ENCODE assay signal across 19 cellular contexts in the genomic region with DNA sequence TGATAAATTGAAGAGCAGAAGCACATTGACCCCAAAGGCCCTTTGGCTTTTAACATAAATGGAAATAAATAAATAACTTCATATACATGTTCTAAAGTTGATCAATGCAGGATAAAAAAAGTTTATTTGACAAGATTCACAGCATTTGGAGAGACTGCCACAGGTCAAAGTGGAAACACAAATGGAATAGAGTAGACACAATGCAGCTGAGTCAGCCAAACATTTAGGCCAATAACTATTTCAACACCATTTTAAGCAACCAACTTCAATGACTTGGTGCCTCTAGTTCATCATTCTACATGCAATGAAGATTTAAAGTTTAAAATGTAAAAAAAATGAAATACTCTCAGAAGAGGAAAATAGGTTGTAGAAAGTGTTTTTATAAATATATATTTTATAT.
"Had no signal": no experiment of that assay in that cellular context is flagged by ENCODE, and none has a peak within 500 bp of the region (broad histone marks: within the 10 kb centered on the region; RNA-seq: fewer than 3 reads in every experiment).

No MANE protein-coding gene starts in this region.

- ATAC-seq: Panc1, PC-3 had no signal

- H3K9ac ChIP-seq: SK-N-SH had no signal

- DNase-seq: KBM-7, MV-4-11, NCI-H1048, NCI-H1105, NCI-H1436 treated with DMSO at 0.1 percent for 48 hours, NCI-H1694, NCI-H187 treated with DMSO at 0.1 percent for 48 hours, NCI-H2029 treated with DMSO at 0.1 percent for 48 hours, NCI-H2171 treated with DMSO at 0.1 percent for 48 hours, NCI-H510A, NCI-H524 treated with DMSO at 0.1 percent for 48 hours, NCI-H69, NCI-H774, PC-3, SHP77, SK-N-SH, SW 1271 had no signal

- H3K27ac ChIP-seq: RWPE1 had no signal

- H3K4me2 ChIP-seq: SK-N-SH had no signal

- H3K9me3 ChIP-seq: SK-N-SH had no signal
